3 cellular contexts compared by ENCODE assay signal in the genomic region with DNA sequence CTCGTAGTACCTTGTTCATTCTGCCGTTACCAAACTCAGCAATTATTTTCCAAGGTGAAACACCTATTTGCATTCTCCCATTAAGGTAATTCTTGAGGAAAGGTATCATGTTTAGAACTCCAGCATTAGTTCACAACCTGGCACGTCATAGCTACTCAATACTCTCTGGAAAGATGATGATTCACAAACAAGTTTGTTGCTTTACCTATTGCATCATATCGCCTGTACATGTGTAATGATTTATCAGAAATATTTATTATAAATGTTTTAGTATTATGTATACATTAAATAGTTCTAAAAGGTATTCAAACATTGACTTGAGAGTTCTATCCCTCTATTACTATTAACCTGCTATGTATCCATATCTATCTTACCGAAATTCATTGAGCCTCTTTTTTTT.
A peak's percentile ranks its signal among the peaks of the same experiment; 100 is the strongest.
TF ChIP-seq lines count a peak whose summit lies in the region.

No MANE protein-coding gene starts in this region.

TF ChIP-seq in HepG2, 621 proteins besides CTCF, POLR2A, EP300 and RAD21 (continues in another document):
- TF ChIP-seq NFRKB (IDR thresholded peaks at IDR 0.05) (no peak), NFIB (CRISPR knock-in tag; IDR thresholded peaks at IDR 0.05; ENCODE audit: borderline replicate concordance) (no peak), KLF6 (CRISPR knock-in tag; IDR thresholded peaks at IDR 0.05) (no peak), BCLAF1 (IDR thresholded peaks at IDR 0.05) (no peak), SIN3A (IDR thresholded peaks at IDR 0.05; ENCODE audit: borderline replicate concordance, low read depth, low read length) (no peak), ZNF253 (CRISPR knock-in tag; IDR thresholded peaks at IDR 0.05; ENCODE audit: borderline replicate concordance) (no peak), ZNF816 (CRISPR knock-in tag; IDR thresholded peaks at IDR 0.05; ENCODE audit: borderline replicate concordance) (no peak), SOX5 (CRISPR knock-in tag; IDR thresholded peaks at IDR 0.05; ENCODE audit: borderline replicate concordance) (no peak), ATF7-NPFF (CRISPR knock-in tag; IDR thresholded peaks at IDR 0.05; ENCODE audit: low read depth) (no peak), RFX1 (IDR thresholded peaks at IDR 0.05) (no peak), CEBPB (IDR thresholded peaks at IDR 0.05; ENCODE audit: borderline replicate concordance, low read depth, low read length) (peak; percentile 60; the same call in 1 of the 2 replicates), CREB1 (IDR thresholded peaks at IDR 0.05) (peak; percentile 30; the same call in 1 of the 2 replicates), CREB1 (CRISPR knock-in tag; IDR thresholded peaks at IDR 0.05) (no peak), ATF7 (IDR thresholded peaks at IDR 0.05) (peak; percentile 29; the same call in 1 of the 2 replicates), ATF7 (CRISPR knock-in tag; IDR thresholded peaks at IDR 0.05) (no peak), ISX (CRISPR knock-in tag; conservative IDR thresholded peaks at IDR 0.05) (no peak), ZNF274 (CRISPR knock-in tag; IDR thresholded peaks at IDR 0.05) (no peak), RBFOX2 (IDR thresholded peaks at IDR 0.05; ENCODE audit: low read depth, low read length) (no peak), ZSCAN25 (CRISPR knock-in tag; IDR thresholded peaks at IDR 0.05) (no peak), ZNF660 (CRISPR knock-in tag; IDR thresholded peaks at IDR 0.05; ENCODE audit: borderline replicate concordance, low read depth) (no peak)

TF ChIP-seq in H1, 55 proteins besides CTCF, POLR2A, EP300 and RAD21:
- TF ChIP-seq CEBPB (IDR thresholded peaks at IDR 0.05; ENCODE audit: low read depth, low read length): peak; percentile 37; the same call in 1 of the 2 replicates
- TF ChIP-seq FOSL1 (IDR thresholded peaks at IDR 0.05; ENCODE audit: insufficient read depth, low read depth, low read length): no peak

TF ChIP-seq in GM12891, 5 proteins besides CTCF, POLR2A, EP300 and RAD21:
- no peak for TF ChIP-seq PAX5 (IDR thresholded peaks at IDR 0.05; ENCODE audit: insufficient read depth, low read length, severe bottlenecking)
- TF ChIP-seq POU2F2 (IDR thresholded peaks at IDR 0.05; ENCODE audit: low read depth, low read length): no peak
- no peak for TF ChIP-seq SPI1 (IDR thresholded peaks at IDR 0.05; ENCODE audit: low read depth, low read length)
- no peak for TF ChIP-seq TAF1 (IDR thresholded peaks at IDR 0.05; ENCODE audit: low read depth, low read length)
- TF ChIP-seq POLR2AphosphoS5 (IDR thresholded peaks at IDR 0.05; ENCODE audit: low read depth, low read length): no peak
